In the genomic region with DNA sequence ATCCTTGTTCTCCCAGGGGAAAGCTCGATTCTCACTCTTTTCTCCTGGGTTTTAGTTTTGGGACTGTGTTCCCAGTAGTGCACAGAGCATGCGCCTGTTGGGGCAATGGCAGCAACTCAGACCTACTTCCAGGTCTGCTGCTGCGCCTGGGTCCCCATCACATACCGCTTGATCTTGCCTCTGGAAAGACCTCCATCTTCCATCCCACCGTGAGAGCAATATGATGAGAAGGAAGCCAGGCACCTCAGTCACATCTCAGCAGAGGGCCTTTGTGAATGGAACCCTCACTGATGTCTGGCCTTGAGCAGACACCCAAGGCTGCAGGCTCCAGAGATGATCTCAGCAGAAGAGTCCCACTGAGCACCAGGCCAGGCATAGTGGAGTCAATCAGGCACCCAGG, we compare ENCODE assay signal across 25 cellular contexts.
"Had no signal": no experiment of that assay in that cellular context is flagged by ENCODE, and none has a peak within 500 bp of the region (broad histone marks: within the 10 kb centered on the region; RNA-seq: fewer than 3 reads in every experiment).

No MANE protein-coding gene starts in this region.

- H3K4me3 ChIP-seq: K562, SK-N-MC had no signal

- ATAC-seq: activated CD8-positive, alpha-beta T cell treated with anti-CD3 and anti-CD28 coated beads for 36 hours; activated naive CD4-positive, alpha-beta T cell treated with anti-CD3 and anti-CD28 coated beads, Interleukin-2, amount 50 U/mL, for 72 hours; activated naive CD8-positive, alpha-beta T cell treated with anti-CD3 and anti-CD28 coated beads, Interleukin-2, amount 50 U/mL, for 24 hours; K562; Panc1; Right ventricle myocardium inferior; T-cell had no signal

- H3K27ac ChIP-seq: SK-N-MC, VCaP had no signal

- DNase-seq: activated CD4-positive, alpha-beta T cell treated with anti-CD3 and anti-CD28 coated beads, Interleukin-2, amount 50 U/mL, for 1 hour; activated CD4-positive, CD25-positive, alpha-beta regulatory T cell; activated CD8-positive, alpha-beta memory T cell treated with anti-CD3 and anti-CD28 coated beads, Interleukin-2, amount 50 U/mL, for 4 hours; activated CD8-positive, alpha-beta T cell treated with anti-CD3 and anti-CD28 coated beads for 36 hours; activated naive CD4-positive, alpha-beta T cell; activated naive CD8-positive, alpha-beta T cell treated with anti-CD3 and anti-CD28 coated beads, Interleukin-2, amount 50 U/mL, for 24 hours; amniotic stem cell; Karpas-422; MM.1S; NCI-H1105 treated with DMSO at 0.1 percent for 48 hours; NCI-H1436 treated with DMSO at 0.1 percent for 48 hours; NCI-H187; NCI-H2081; NCI-H510A treated with DMSO at 0.1 percent for 48 hours; NCI-H69; NK-92 treated with Interleukin-12 subunit alpha and Interleukin-12 subunit beta, amount 100 ng/mL, for 24 hours; OCI-M1; RPMI8226; T-cell had no signal
